In genomic region chr2:175293776-175294175, GRCh38 we compare ENCODE assay signal across 23 cellular contexts.
DNase-seq lines count a peak whose midpoint lies in the region; ATAC-seq, FAIRE-seq and TF ChIP-seq lines count a peak whose summit lies in the region.
"Had no signal": no experiment of that assay in that cellular context is flagged by ENCODE, and none has a peak within 500 bp of the region (broad histone marks: within the 10 kb centered on the region; RNA-seq: fewer than 3 reads in every experiment).

No MANE protein-coding gene starts in this region.

- H3F3A ChIP-seq in PC-3 (ENCODE audit: low read length, unreplicated experiment): no peaks in the 10 kb centered on the region

- no peaks in the 10 kb centered on the region for H3K9me2 ChIP-seq in PC-3 (replicated peaks; ENCODE audit: low read length)

- peaks cover 58% of the 10 kb centered on the region for H3K27me3 ChIP-seq in PC-3 (ENCODE audit: low read length)
- peaks cover 16 to 19% of the 10 kb centered on the region in 2 experiments for H3K27me3 ChIP-seq in endothelial cell of umbilical vein (ENCODE audit: control insufficient read depth in 2 of 2, insufficient read depth in 2 of 2, low read length in 2 of 2)
- H3K27me3 ChIP-seq in small intestine (ENCODE audit: control insufficient read depth in 2 of 2, insufficient read depth in 2 of 2, low read length in 2 of 2): peaks cover 0 to 5% of the 10 kb centered on the region in 2 donors
- H3K27me3 ChIP-seq: BLaER1 treated with 17β-estradiol and CSF1 and Interleukin-3, amounts not matched to agents 10 nM and 100 nM had no signal

- TF ChIP-seq CTCF in PC-3 (conservative IDR thresholded peaks at IDR 0.05; ENCODE audit: low read depth, low read length): no peak
- TF ChIP-seq CTCF in endothelial cell of umbilical vein (IDR thresholded peaks at IDR 0.05; ENCODE audit: extremely low read depth in 1 of 2, insufficient read depth in 1 of 2, low read depth in 1 of 2, low read length in 2 of 2): no peak

- H3K36me3 ChIP-seq in PC-3 (ENCODE audit: low read depth, low read length) (no peaks in the 10 kb centered on the region), endothelial cell of umbilical vein (ENCODE audit: control insufficient read depth in 2 of 2, extremely low read depth in 1 of 2, insufficient read depth in 2 of 2, low read length in 2 of 2) (no peaks in the 10 kb centered on the region), small intestine (ENCODE audit: control insufficient read depth in 2 of 2, insufficient read depth in 2 of 2, low read length in 2 of 2) (no peaks in the 10 kb centered on the region)
- H3K36me3 ChIP-seq: BLaER1 treated with 17β-estradiol and CSF1 and Interleukin-3, amounts not matched to agents 10 nM and 100 nM had no signal

- DNase-seq in ELR (ENCODE audit: low read depth): peak; percentile 10
- peak; percentile 13 for DNase-seq in PC-3
- DNase-seq in endothelial cell of umbilical vein (ENCODE audit: low read depth, low spot score): peak; percentile 19
- peak; percentile 39 for DNase-seq in kidney glomerular epithelial cell (lab: John Stamatoyannopoulos, UW)
- no peak for DNase-seq in GM19238 (ENCODE audit: insufficient read length, low spot score)
- DNase-seq in AG20443 (ENCODE audit: low spot score): no peak
- DNase-seq in small intestine: no peak
- DNase-seq: ACHN; Caco-2; CD4-positive, alpha-beta memory T cell; GF-D8; KG1; NCI-H1105; NCI-H146; NCI-H2029; NCI-H226; NCI-H524; NCI-H82; Right ventricle myocardium superior had no signal

- no peak for FAIRE-seq in endothelial cell of umbilical vein (lab: Jason Lieb, UNC)
- FAIRE-seq in small intestine (lab: Jason Lieb, UNC): no peak
- FAIRE-seq: GM19239, RCC 7860 had no signal

- no peaks in the 10 kb centered on the region for H3K4me1 ChIP-seq in PC-3 (ENCODE audit: insufficient read depth, low read length)
- H3K4me1 ChIP-seq in endothelial cell of umbilical vein (ENCODE audit: control insufficient read depth, extremely low read depth, insufficient read depth, low read length): no peaks in the 10 kb centered on the region
- H3K4me1 ChIP-seq in small intestine (ENCODE audit: control insufficient read depth in 2 of 2, insufficient read depth in 1 of 2, low read depth in 1 of 2, low read length in 1 of 2): no peaks in the 10 kb centered on the region
- H3K4me1 ChIP-seq: BLaER1 treated with 17β-estradiol and CSF1 and Interleukin-3, amounts not matched to agents 10 nM and 100 nM; Caco-2 had no signal

- dilution Hi-C loops in endothelial cell of umbilical vein (cut with MboI; ENCODE audit: extremely low pct_ligation_motif_present, low sequenced_read_pairs): no loop called here

- intact Hi-C loops in PC-3 (cut with micrococcal nuclease) (no loop called here), endothelial cell of umbilical vein (cut with micrococcal nuclease) (no loop called here)

- H2AFZ ChIP-seq in PC-3 (ENCODE audit: low read length) (no peak overlapping the region), endothelial cell of umbilical vein (ENCODE audit: low read depth, low read length) (no peak overlapping the region)

- ATAC-seq in PC-3 (no peak; the same call in 1 of the 2 replicates), GM19463 (IDR thresholded peaks at IDR 0.05; ENCODE audit: unreplicated experiment) (no peak)

- H3K9me1 ChIP-seq in endothelial cell of umbilical vein (replicated peaks; ENCODE audit: control insufficient read depth, extremely low read depth, insufficient read depth, low read length): no peaks in the 10 kb centered on the region

- H3K9ac ChIP-seq in PC-3 (ENCODE audit: low read length): no peak overlapping the region
- no peak overlapping the region for H3K9ac ChIP-seq in endothelial cell of umbilical vein (replicated peaks; ENCODE audit: extremely low read depth, insufficient read depth, low read length)
- H3K9ac ChIP-seq: BLaER1 treated with 17β-estradiol and CSF1 and Interleukin-3, amounts not matched to agents 10 nM and 100 nM had no signal

- TF ChIP-seq POLR2A in endothelial cell of umbilical vein (IDR thresholded peaks at IDR 0.05; ENCODE audit: low read depth, low read length): no peak

- BruUV-seq in PC-3 (replicated peaks; lab: Mats Ljungman, UMichigan) (no TSS peak), endothelial cell of umbilical vein (replicated peaks; lab: Mats Ljungman, UMichigan) (no TSS peak)

- 58 to 68% (median 64%) methylated on average over 4 of the region's 4 CpGs for WGBS in small intestine, 3 donors

- POLR2A ChIA-PET in PC-3 (lab: Charles Lee; ENCODE audit: unreplicated experiment): no interaction called here
- POLR2A ChIA-PET in endothelial cell of umbilical vein (lab: Charles Lee): no interaction called here

- H3K4me3 ChIP-seq in PC-3 (ENCODE audit: low read length) (no peak overlapping the region), endothelial cell of umbilical vein (replicated peaks in 1 of 3; ENCODE audit: insufficient read depth in 1 of 3, low read depth in 1 of 3, low read length in 3 of 3) (no peak overlapping the region), small intestine (ENCODE audit: low read depth in 1 of 2, low read length in 2 of 2) (no peak overlapping the region)
- H3K4me3 ChIP-seq: BLaER1 treated with 17β-estradiol and CSF1 and Interleukin-3, amounts not matched to agents 10 nM and 100 nM had no signal

- H3K4me2 ChIP-seq in PC-3 (ENCODE audit: low read length) (no peak overlapping the region), endothelial cell of umbilical vein (ENCODE audit: insufficient read depth, low read length) (no peak overlapping the region)
- H3K4me2 ChIP-seq: BLaER1 treated with 17β-estradiol and CSF1 and Interleukin-3, amounts not matched to agents 10 nM and 100 nM had no signal

- no peaks in the 10 kb centered on the region for H4K20me1 ChIP-seq in PC-3 (ENCODE audit: low read length)
- H4K20me1 ChIP-seq in endothelial cell of umbilical vein (replicated peaks; ENCODE audit: control insufficient read depth, extremely low read depth, insufficient read depth, low read length): no peaks in the 10 kb centered on the region
- H4K20me1 ChIP-seq: BLaER1 treated with 17β-estradiol and CSF1 and Interleukin-3, amounts not matched to agents 10 nM and 100 nM had no signal

- H3K27ac ChIP-seq in PC-3 (ENCODE audit: low read length): no peak overlapping the region
- H3K27ac ChIP-seq in endothelial cell of umbilical vein (ENCODE audit: insufficient read depth, low read depth, low read length): no peak overlapping the region
- H3K27ac ChIP-seq in small intestine (ENCODE audit: low read depth in 1 of 2, low read length in 1 of 2): no peak overlapping the region
- H3K27ac ChIP-seq: BLaER1 treated with 17β-estradiol and CSF1 and Interleukin-3, amounts not matched to agents 10 nM and 100 nM had no signal

- CTCF ChIA-PET in PC-3 (lab: Charles Lee): no interaction called here
- CTCF ChIA-PET in endothelial cell of umbilical vein (lab: Charles Lee): interaction anchor here (1.2 kb wide), 1 partner anchor 8 kb away, joined by 3 read pairs; no protein-coding TSS in a partner anchor

- no peaks in the 10 kb centered on the region for H3K79me2 ChIP-seq in PC-3 (ENCODE audit: low read length)
- no peaks in the 10 kb centered on the region for H3K79me2 ChIP-seq in endothelial cell of umbilical vein (ENCODE audit: control insufficient read depth, insufficient read depth, low read length)

- H3K9me3 ChIP-seq in PC-3 (ENCODE audit: low read length): no peaks in the 10 kb centered on the region
- no peaks in the 10 kb centered on the region for H3K9me3 ChIP-seq in endothelial cell of umbilical vein (replicated peaks; ENCODE audit: control insufficient read depth, insufficient read depth, low read length)
- H3K9me3 ChIP-seq in small intestine (ENCODE audit: control insufficient read depth, low read depth): no peaks in the 10 kb centered on the region
- H3K9me3 ChIP-seq: Caco-2 had no signal

TF ChIP-seq in endothelial cell of umbilical vein, 7 proteins besides CTCF, POLR2A, EP300 and RAD21:
- TF ChIP-seq FOS (IDR thresholded peaks at IDR 0.05; ENCODE audit: borderline replicate concordance, insufficient read depth, low read length) (peak; percentile 32), JUN (IDR thresholded peaks at IDR 0.05; ENCODE audit: borderline replicate concordance, insufficient read depth, insufficient read length, low read depth) (no peak), MYC (IDR thresholded peaks at IDR 0.05; ENCODE audit: low read depth, low read length) (no peak), POLR2AphosphoS5 (IDR thresholded peaks at IDR 0.05; ENCODE audit: insufficient read depth, low read depth, low read length) (no peak), GATA2 (IDR thresholded peaks at IDR 0.05; ENCODE audit: insufficient read depth, insufficient read length, low read depth, low read length) (no peak), MAX (IDR thresholded peaks at IDR 0.05; ENCODE audit: insufficient read depth, insufficient read length) (no peak), EZH2 (IDR thresholded peaks at IDR 0.05; ENCODE audit: borderline replicate concordance, low read depth, low read length, severe bottlenecking) (no peak)

Comparison
In these comparisons a context has a peak if more than half of its experiments do, and no peak if none do; other contexts are left out.
1. DNase-seq: peak in ELR (single experiment), PC-3 (single experiment), endothelial cell of umbilical vein (single experiment) and kidney glomerular epithelial cell (single experiment); none in GM19238 (single experiment), AG20443 (single experiment) and small intestine (single experiment).